Comparison of ENCODE assay signal across 8 cellular contexts in the genomic region with DNA sequence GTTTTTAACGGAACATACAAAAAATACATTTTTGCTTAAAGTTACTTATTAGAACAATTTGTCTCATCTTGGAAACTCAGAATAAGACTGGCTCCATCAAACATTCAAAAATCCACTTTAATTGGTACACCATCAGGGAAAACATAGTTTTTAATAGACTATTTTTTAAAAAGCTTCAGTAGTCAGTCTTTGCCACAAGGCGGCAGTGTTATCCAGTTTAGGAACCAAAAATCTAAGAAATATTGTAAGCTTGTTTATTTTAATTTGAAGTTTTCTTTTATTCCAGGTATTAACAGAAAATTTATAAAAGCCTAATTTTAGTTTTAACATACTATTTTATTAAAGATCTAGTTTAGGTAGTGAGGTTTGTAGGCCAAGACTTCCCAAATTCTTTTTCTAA.
DNase-seq lines count a peak whose midpoint lies in the region; ATAC-seq and TF ChIP-seq lines count a peak whose summit lies in the region.

No MANE protein-coding gene starts in this region.

- in situ Hi-C loops in astrocyte of the spinal cord (cut with HindIII; ENCODE audit: low sequenced_read_pairs) = no loop called here

- DNase-seq in COLO668 (lab: John Stamatoyannopoulos, UW; ENCODE audit: unreplicated experiment) (peak; percentile 0), HFF-Myc (ENCODE audit: extremely low read depth, low read depth) (no peak), astrocyte of the spinal cord (ENCODE audit: low read depth, low spot score) (peak; percentile 17), medulla oblongata (ENCODE audit: extremely low spot score) (peak; percentile 3), mesenteric fat pad (ENCODE audit: low spot score) (no peak)
- DNase-seq in stimulated activated CD4-positive, alpha-beta T cell treated with anti-CD3 and anti-CD28 coated beads, Interleukin-2, amount 100 ng/mL, for 24 hours = no peak

- H3K4me3 ChIP-seq in HFF-Myc (replicated peaks; ENCODE audit: low read depth, low read length) (no peak overlapping the region), astrocyte of the spinal cord (ENCODE audit: low read depth, low read length) (no peak overlapping the region)

- ATAC-seq in HG02885 (IDR thresholded peaks at IDR 0.05; ENCODE audit: poor library complexity, unreplicated experiment) = no peak
- ATAC-seq in GM21367 (IDR thresholded peaks at IDR 0.05; ENCODE audit: unreplicated experiment) = no peak

- TF ChIP-seq CTCF in HFF-Myc (IDR thresholded peaks at IDR 0.05; ENCODE audit: low read depth, low read length, missing control alignments) (peak; percentile 37), astrocyte of the spinal cord (IDR thresholded peaks at IDR 0.05; ENCODE audit: low read depth, low read length) (peak; percentile 74)

Comparison
In these comparisons a context has a peak if more than half of its experiments do, and no peak if none do; other contexts are left out.
1. DNase-seq: peak in COLO668 (single experiment), astrocyte of the spinal cord (single experiment) and medulla oblongata (single experiment); none in HFF-Myc (single experiment), mesenteric fat pad (single experiment) and stimulated activated CD4-positive, alpha-beta T cell treated with anti-CD3 and anti-CD28 coated beads, Interleukin-2, amount 100 ng/mL, for 24 hours (0 of 2).